ENCODE assay signal across 1 cellular context in genomic region chr10:123144697-123145541, GRCh38.
TF ChIP-seq lines count a peak whose summit lies in the region.

No MANE protein-coding gene starts in this region.

TF ChIP-seq in SK-N-SH, 30 proteins besides CTCF, POLR2A, EP300 and RAD21:
- no peak for TF ChIP-seq ELF1 (IDR thresholded peaks at IDR 0.05)
- no peak for TF ChIP-seq PBX3 (IDR thresholded peaks at IDR 0.05)
- no peak for TF ChIP-seq RXRA (IDR thresholded peaks at IDR 0.05; ENCODE audit: borderline replicate concordance, low read depth)
- no peak for TF ChIP-seq CHD2 (IDR thresholded peaks at IDR 0.05; ENCODE audit: low read length, partially characterized antibody)
- no peak for TF ChIP-seq SMC3 (IDR thresholded peaks at IDR 0.05; ENCODE audit: low read depth, low read length)
- no peak for TF ChIP-seq MXI1 (IDR thresholded peaks at IDR 0.05; ENCODE audit: low read depth, low read length)
- TF ChIP-seq SIN3A (IDR thresholded peaks at IDR 0.05; ENCODE audit: borderline replicate concordance, low read depth, low read length) = no peak
- peak; percentile 73; the same call in 1 of the 2 replicates for TF ChIP-seq EZH2phosphoT487 (IDR thresholded peaks at IDR 0.05; ENCODE audit: borderline replicate concordance, low read depth)
